ENCODE assay signal across 21 cellular contexts in the genomic region with DNA sequence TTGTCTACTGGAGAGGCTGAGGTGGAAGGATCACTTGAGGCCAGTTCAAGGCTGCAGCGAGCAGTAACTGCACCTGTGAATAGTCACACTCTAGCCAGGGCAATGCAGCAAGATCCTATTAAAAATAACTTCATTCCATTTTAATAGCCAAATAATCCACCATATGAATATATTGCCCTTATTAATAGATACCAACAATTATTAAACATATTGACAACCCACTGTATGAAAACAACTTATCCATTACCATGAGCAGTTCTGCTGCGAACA. TPM values are rescaled to one million over a fixed set of nuclear protein-coding genes. Genes with fewer than 3 reads are reported as not detected.
DNase-seq lines count a peak whose midpoint lies in the region; ATAC-seq, FAIRE-seq and TF ChIP-seq lines count a peak whose summit lies in the region.
"Had no signal": no experiment of that assay in that cellular context is flagged by ENCODE, and none has a peak within 500 bp of the region (broad histone marks: within the 10 kb centered on the region; RNA-seq: fewer than 3 reads in every experiment).

No MANE protein-coding gene starts in this region.

- DNase-seq in activated CD4-positive, alpha-beta T cell treated with anti-CD3 and anti-CD28 coated beads for 36 hours = no peak
- DNase-seq in activated CD4-positive, alpha-beta T cell treated with anti-CD3 and anti-CD28 coated beads for 1 hour = no peak
- DNase-seq in HFFc6 (no peak), astrocyte (ENCODE audit: low read depth) (no peak), osteoblast (ENCODE audit: insufficient read length, low spot score, missing footprints) (no peak), urothelium cell line (ENCODE audit: low spot score) (no peak)
- DNase-seq: DMS 273 treated with DMSO at 0.1 percent for 48 hours, NCI-H1092, NCI-H2081, NCI-H2171 treated with DMSO at 0.1 percent for 48 hours, NCI-H446, NCI-H526 treated with DMSO at 0.1 percent for 48 hours, Right ventricle myocardium superior had no signal

- H3K9me3 Mint-ChIP-seq in activated CD4-positive, alpha-beta T cell treated with anti-CD3 and anti-CD28 coated beads for 36 hours (ENCODE audit: low read depth) = no peaks in the 10 kb centered on the region
- no peaks in the 10 kb centered on the region; the same call in 1 of the 2 replicates for H3K9me3 Mint-ChIP-seq in HFFc6
- no peaks in the 10 kb centered on the region for H3K9me3 Mint-ChIP-seq in astrocyte (ENCODE audit: unreplicated experiment)
- H3K9me3 Mint-ChIP-seq: IgD-negative memory B cell had no signal

- H3K36me3 ChIP-seq in astrocyte (ENCODE audit: insufficient read depth, low read length) (peaks cover 14% of the 10 kb centered on the region), osteoblast (ENCODE audit: insufficient read depth, low read length) (peaks cover 64% of the 10 kb centered on the region)

- H3K27me3 ChIP-seq in astrocyte (ENCODE audit: insufficient read depth, low read length) (no peaks in the 10 kb centered on the region), osteoblast (ENCODE audit: insufficient read depth, low read length) (no peaks in the 10 kb centered on the region)

- CTCF ChIA-PET in activated CD4-positive, alpha-beta T cell treated with anti-CD3 and anti-CD28 coated beads for 36 hours (lab: Charles Lee) = interaction anchor here (1.0 kb wide), 1 partner anchor 40 kb away, joined by 3 read pairs; no protein-coding TSS in a partner anchor

- H3K9me3 ChIP-seq in astrocyte (ENCODE audit: insufficient read depth, low read depth, low read length) = no peaks in the 10 kb centered on the region
- H3K9me3 ChIP-seq in osteoblast (ENCODE audit: low read depth, low read length) = no peaks in the 10 kb centered on the region

- no peak overlapping the region for H3K9ac ChIP-seq in astrocyte (ENCODE audit: low read length)

- H3K4me3 Mint-ChIP-seq in activated CD4-positive, alpha-beta T cell treated with anti-CD3 and anti-CD28 coated beads for 36 hours = no peak overlapping the region
- H3K4me3 Mint-ChIP-seq in HFFc6 = no peak overlapping the region
- H3K4me3 Mint-ChIP-seq in astrocyte (ENCODE audit: unreplicated experiment) = no peak overlapping the region
- H3K4me3 Mint-ChIP-seq: B cell, IgD-negative memory B cell had no signal

- no peak for FAIRE-seq in astrocyte (lab: Jason Lieb, UNC)
- no peak for FAIRE-seq in urothelium cell line (lab: Jason Lieb, UNC)
- FAIRE-seq: G401.6, H54, HTR-8/SVneo, RCC 7860 had no signal

- peak overlapping the region; percentile 14 for H3K27ac Mint-ChIP-seq in activated CD4-positive, alpha-beta T cell treated with anti-CD3 and anti-CD28 coated beads for 36 hours
- H3K27ac Mint-ChIP-seq in HFFc6 (0 out of 2 replicates have a peak overlapping the region, but pooled peaks have one; percentile 3), astrocyte (ENCODE audit: unreplicated experiment) (peak overlapping the region; percentile 36)
- H3K27ac Mint-ChIP-seq: B cell, IgD-negative memory B cell had no signal

- H3K4me2 ChIP-seq in astrocyte (ENCODE audit: low read length) (no peak overlapping the region), osteoblast (ENCODE audit: insufficient read depth, low read length) (no peak overlapping the region)

- H3K79me2 ChIP-seq in astrocyte (ENCODE audit: insufficient read depth, low read length) (peaks cover 18% of the 10 kb centered on the region), osteoblast (ENCODE audit: insufficient read depth, low read length) (peaks cover 33% of the 10 kb centered on the region)

- intact Hi-C loops in activated CD4-positive, alpha-beta T cell treated with anti-CD3 and anti-CD28 coated beads for 36 hours (cut with DNase I, micrococcal nuclease) = no loop called here

- peaks cover 10% of the 10 kb centered on the region for H3K4me1 Mint-ChIP-seq in activated CD4-positive, alpha-beta T cell treated with anti-CD3 and anti-CD28 coated beads for 36 hours
- H3K4me1 Mint-ChIP-seq in HFFc6 (ENCODE audit: low read depth) = peaks cover 11% of the 10 kb centered on the region
- peaks cover 8% of the 10 kb centered on the region for H3K4me1 Mint-ChIP-seq in astrocyte (ENCODE audit: low read depth, unreplicated experiment)

- POLR2A ChIA-PET in activated CD4-positive, alpha-beta T cell treated with anti-CD3 and anti-CD28 coated beads for 36 hours (lab: Charles Lee) = no interaction called here

- H3K36me3 Mint-ChIP-seq in activated CD4-positive, alpha-beta T cell treated with anti-CD3 and anti-CD28 coated beads for 36 hours (ENCODE audit: low read depth) = peaks cover 28% of the 10 kb centered on the region
- H3K36me3 Mint-ChIP-seq in HFFc6 (ENCODE audit: low read depth) = peaks cover 8% of the 10 kb centered on the region; the same call in 1 of the 2 replicates
- H3K36me3 Mint-ChIP-seq in astrocyte (ENCODE audit: low read depth, unreplicated experiment) = peaks cover 4% of the 10 kb centered on the region
- H3K36me3 Mint-ChIP-seq: IgD-negative memory B cell had no signal

- no peaks in the 10 kb centered on the region for H3K27me3 Mint-ChIP-seq in activated CD4-positive, alpha-beta T cell treated with anti-CD3 and anti-CD28 coated beads for 36 hours
- H3K27me3 Mint-ChIP-seq in HFFc6 (ENCODE audit: insufficient read depth) (peaks cover 16% of the 10 kb centered on the region), astrocyte (ENCODE audit: low read depth, unreplicated experiment) (no peaks in the 10 kb centered on the region)
- H3K27me3 Mint-ChIP-seq: B cell, IgD-negative memory B cell had no signal

- H3K27ac ChIP-seq in astrocyte (ENCODE audit: low read depth, low read length) = no peak overlapping the region
- peak overlapping the region; percentile 44 for H3K27ac ChIP-seq in osteoblast (ENCODE audit: low read depth, low read length)

- H3K4me3 ChIP-seq in astrocyte (ENCODE audit: insufficient read depth, low read depth, low read length) (no peak overlapping the region), osteoblast (ENCODE audit: insufficient read depth, low read length) (no peak overlapping the region)

- no peak for TF ChIP-seq CTCF in HFFc6 (IDR thresholded peaks at IDR 0.05)
- no peak for TF ChIP-seq CTCF in astrocyte (IDR thresholded peaks at IDR 0.05; ENCODE audit: insufficient read depth, low read depth, low read length)
- TF ChIP-seq CTCF in osteoblast (IDR thresholded peaks at IDR 0.05; ENCODE audit: extremely low read depth, low read depth, low read length) = no peak

- no peak for ATAC-seq in activated CD4-positive, alpha-beta T cell treated with anti-CD3 and anti-CD28 coated beads for 36 hours
- ATAC-seq in HG03039 (IDR thresholded peaks at IDR 0.05; ENCODE audit: unreplicated experiment) = no peak
- ATAC-seq in GM18909 (IDR thresholded peaks at IDR 0.05; ENCODE audit: poor library complexity, unreplicated experiment) = no peak

- H4K20me1 ChIP-seq in astrocyte (ENCODE audit: insufficient read depth, low read length) (peaks cover 72% of the 10 kb centered on the region), osteoblast (ENCODE audit: insufficient read depth, low read length) (peaks cover 62% of the 10 kb centered on the region)

- H2AFZ ChIP-seq in astrocyte (ENCODE audit: low read depth, low read length) (no peak overlapping the region), osteoblast (ENCODE audit: low read length) (no peak overlapping the region)

- H3K4me1 ChIP-seq in astrocyte (ENCODE audit: insufficient read depth, low read length) (peaks cover 7% of the 10 kb centered on the region), osteoblast (ENCODE audit: insufficient read depth, low read length) (peaks cover 20% of the 10 kb centered on the region)

RNA-seq across cellular contexts. Expression of gene GATD1, which starts 10.4 kb away (rescaled TPM):
- 10 to 100 TPM; 45.7 to 59.8 TPM for total RNA-seq in activated CD4-positive, alpha-beta T cell treated with anti-CD3 and anti-CD28 coated beads for 36 hours
- total RNA-seq in HFFc6 (2021; fragmentation: NEBNext Ultra II Directional; extraction: Animal tissue kit (Norgen Biotek cat#: 25700)) = 10 to 100 TPM; 61.0 to 72.7 (median 68.1) TPM
- 51.9 and 60.0 TPM in 2 replicates for total RNA-seq in astrocyte
- total RNA-seq in osteoblast = 31.5 and 37.3 TPM in 2 replicates

RNA-seq across cellular contexts. Expression of gene TALDO1, which starts 19.6 kb away (rescaled TPM):
- total RNA-seq in activated CD4-positive, alpha-beta T cell treated with anti-CD3 and anti-CD28 coated beads for 36 hours = 100 to 1,000 TPM; 239 to 246 TPM
- total RNA-seq in HFFc6 (2021; fragmentation: NEBNext Ultra II Directional; extraction: Animal tissue kit (Norgen Biotek cat#: 25700)) = 100 to 1,000 TPM; 230 to 351 (median 300) TPM
- total RNA-seq in astrocyte (150 and 155 TPM in 2 replicates), osteoblast (204 TPM in 2 replicates)

RNA-seq across cellular contexts. Expression of gene CEND1, which starts 23.0 kb away (rescaled TPM):
- total RNA-seq in activated CD4-positive, alpha-beta T cell treated with anti-CD3 and anti-CD28 coated beads for 36 hours = 1 to 10 TPM in 1 of 2 experiments, under 1 TPM in 1; 0.50 to 1.1 TPM
- 10 to 100 TPM in 5 of 6 experiments, 1 to 10 TPM in 1; 8.2 to 12.2 (median 11.0) TPM for total RNA-seq in HFFc6 (2021; fragmentation: NEBNext Ultra II Directional; extraction: Animal tissue kit (Norgen Biotek cat#: 25700))
- total RNA-seq in astrocyte (0.59 and 0.62 TPM in 2 replicates), osteoblast (not detected in 2 replicates)

RNA-seq across cellular contexts. Expression of gene SLC25A22, which starts 31.2 kb away (rescaled TPM):
- 10 to 100 TPM; 33.9 to 36.6 TPM for total RNA-seq in activated CD4-positive, alpha-beta T cell treated with anti-CD3 and anti-CD28 coated beads for 36 hours
- total RNA-seq in HFFc6 (2021; fragmentation: NEBNext Ultra II Directional; extraction: Animal tissue kit (Norgen Biotek cat#: 25700)) = 10 to 100 TPM; 39.7 to 47.3 (median 42.9) TPM
- total RNA-seq in astrocyte (20.5 and 21.4 TPM in 2 replicates), osteoblast (8.0 and 9.0 TPM in 2 replicates)

RNA-seq across cellular contexts. Expression of gene PIDD1, which starts 38.2 kb away (rescaled TPM):
- total RNA-seq in activated CD4-positive, alpha-beta T cell treated with anti-CD3 and anti-CD28 coated beads for 36 hours = 10 to 100 TPM; 21.1 to 29.1 TPM
- total RNA-seq in HFFc6 (2021; fragmentation: NEBNext Ultra II Directional; extraction: Animal tissue kit (Norgen Biotek cat#: 25700)) = 10 to 100 TPM; 11.0 to 15.9 (median 13.7) TPM
- total RNA-seq in astrocyte (22.2 and 26.8 TPM in 2 replicates), osteoblast (5.9 and 6.5 TPM in 2 replicates)
